In the genomic region with DNA sequence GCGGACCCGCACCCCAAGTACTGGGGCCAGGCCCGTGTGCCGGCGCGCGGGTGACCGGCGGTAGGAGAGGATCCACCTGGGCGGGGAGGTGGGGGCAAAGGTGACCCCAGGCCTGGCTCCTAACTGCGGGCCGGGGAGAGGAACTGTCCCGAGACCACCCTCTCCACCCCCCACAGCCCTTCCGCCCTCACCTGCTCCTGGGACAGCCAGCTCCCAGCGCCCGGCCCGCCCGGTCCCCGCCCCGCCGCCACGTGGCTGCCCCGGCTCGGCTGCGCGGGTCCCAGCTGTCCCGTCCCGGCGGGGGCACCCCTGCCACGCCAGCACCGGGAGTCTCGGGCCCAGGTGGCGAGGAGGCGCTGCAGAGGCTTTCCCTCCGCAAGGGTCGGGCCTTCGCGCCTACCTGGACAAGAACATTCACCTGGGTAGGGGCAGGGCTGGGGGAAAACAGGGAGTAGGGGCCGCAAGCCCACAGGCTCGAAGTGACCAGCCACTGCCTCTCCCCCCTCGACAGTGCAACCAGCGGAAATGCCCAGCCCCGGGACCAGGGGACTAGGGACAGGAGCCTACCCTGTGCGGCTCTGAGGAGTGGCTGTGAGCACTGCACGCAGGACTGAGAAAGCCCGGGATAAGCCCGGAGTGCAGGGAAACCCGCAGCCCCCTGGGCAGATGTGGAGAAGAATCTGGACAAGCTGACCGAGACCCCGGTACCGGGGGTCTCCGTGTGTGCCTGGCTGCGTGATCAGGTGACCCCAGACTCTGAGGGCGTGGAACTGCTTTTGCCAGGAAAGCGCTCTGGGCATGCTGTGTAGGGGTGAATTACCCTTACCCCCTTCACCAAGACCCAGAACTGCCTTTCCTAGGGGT, we compare ENCODE assay signal across 8 cellular contexts. TPM values are rescaled to one million over a fixed set of nuclear protein-coding genes. Genes with fewer than 3 reads are reported as not detected.
DNase-seq lines count a peak whose midpoint lies in the region; TF ChIP-seq lines count a peak whose summit lies in the region.

Gene SLC12A8 (minus strand): TSS at position 240 of the 864 bp plus-strand sequence. CDS start 1,399 bp downstream, outside the sequence.

- peaks cover 42 to 44% of the 10 kb centered on the region in 2 donors for H3K27me3 Mint-ChIP-seq in CD4-positive, alpha-beta memory T cell
- peaks cover 30% of the 10 kb centered on the region for H3K27me3 Mint-ChIP-seq in IgD-negative memory B cell
- H3K27me3 Mint-ChIP-seq in nephron progenitor cell (ENCODE audit: low read depth, poor library complexity), result peaks cover 57% of the 10 kb centered on the region
- H3K27me3 Mint-ChIP-seq in activated CD4-positive, alpha-beta memory T cell treated with anti-CD3 and anti-CD28 coated beads for 36 hours, result peaks cover 45% of the 10 kb centered on the region

- peaks cover 6% of the 10 kb centered on the region for H3K4me1 ChIP-seq in CD4-positive, alpha-beta memory T cell (ENCODE audit: insufficient read depth, low read length)
- H3K4me1 ChIP-seq in esophagus (ENCODE audit: control insufficient read depth in 2 of 2, insufficient read depth in 2 of 2, low read length in 1 of 2), result peaks cover 0 to 6% of the 10 kb centered on the region in 2 donors
- no peaks in the 10 kb centered on the region; the same call in 1 of the 2 replicates for H3K4me1 ChIP-seq in HAP-1

- DNase-seq in CD4-positive, alpha-beta memory T cell, result peak in 1 of 5 donors; percentile 3
- peak; percentile 51 for DNase-seq in nephron progenitor cell
- DNase-seq in NCI-H1694 (lab: John Stamatoyannopoulos, UW), result no peak
- no peak for DNase-seq in COLO829 (ENCODE audit: low spot score)
- DNase-seq in HAP-1 (ENCODE audit: low spot score in 2 of 2), result no peak
- DNase-seq in activated CD4-positive, alpha-beta memory T cell treated with anti-CD3 and anti-CD28 coated beads for 36 hours, result no peak

- no peak within 1 kb of the TSS for H3K27ac ChIP-seq in CD4-positive, alpha-beta memory T cell (ENCODE audit: low read depth, low read length)
- H3K27ac ChIP-seq in esophagus (ENCODE audit: low read depth in 2 of 2, low read length in 1 of 2), result no peak within 1 kb of the TSS

- H3K9me3 ChIP-seq in CD4-positive, alpha-beta memory T cell (ENCODE audit: control insufficient read depth in 1 of 2, low read length in 2 of 2), result no peaks in the 10 kb centered on the region
- H3K9me3 ChIP-seq in esophagus (ENCODE audit: control insufficient read depth in 2 of 2, insufficient read depth in 1 of 2, low read depth in 1 of 2, low read length in 1 of 2) (no peaks in the 10 kb centered on the region), HAP-1 (no peaks in the 10 kb centered on the region)

- in situ Hi-C loops in HAP-1 (cut with MboI; ENCODE audit: low sequenced_read_pairs), result no loop called here

- no peaks in the 10 kb centered on the region for H3K36me3 ChIP-seq in CD4-positive, alpha-beta memory T cell (ENCODE audit: insufficient read depth, low read length)
- no peaks in the 10 kb centered on the region for H3K36me3 ChIP-seq in esophagus (ENCODE audit: control insufficient read depth in 2 of 2, insufficient read depth in 2 of 2, low read length in 1 of 2)
- no peaks in the 10 kb centered on the region for H3K36me3 ChIP-seq in HAP-1 (replicated peaks)

- no peak for TF ChIP-seq CTCF in nephron progenitor cell (IDR thresholded peaks at IDR 0.05)

- intact Hi-C loops in CD4-positive, alpha-beta memory T cell (cut with micrococcal nuclease), result no loop called here
- intact Hi-C loops in activated CD4-positive, alpha-beta memory T cell treated with anti-CD3 and anti-CD28 coated beads for 36 hours (cut with micrococcal nuclease), result loop anchor here (5.0 kb wide), 1 partner anchor 55 kb away; no protein-coding TSS in a partner anchor

- POLR2A ChIA-PET in CD4-positive, alpha-beta memory T cell (lab: Charles Lee; ENCODE audit: partially characterized antibody), result no interaction called here
- POLR2A ChIA-PET in activated CD4-positive, alpha-beta memory T cell treated with anti-CD3 and anti-CD28 coated beads for 36 hours (lab: Charles Lee), result no interaction called here

- H3K4me3 ChIP-seq in CD4-positive, alpha-beta memory T cell (ENCODE audit: low read length in 2 of 2), result no peak within 1 kb of the TSS
- peak within 1 kb of the TSS; percentile 62 to 70 for H3K4me3 ChIP-seq in esophagus (ENCODE audit: low read depth in 1 of 2, low read length in 2 of 2)
- no peak within 1 kb of the TSS for H3K4me3 ChIP-seq in HAP-1

- no peaks in the 10 kb centered on the region for H3K9me3 Mint-ChIP-seq in CD4-positive, alpha-beta memory T cell
- H3K9me3 Mint-ChIP-seq in IgD-negative memory B cell, result no peaks in the 10 kb centered on the region
- H3K9me3 Mint-ChIP-seq in nephron progenitor cell, result no peaks in the 10 kb centered on the region
- no peaks in the 10 kb centered on the region for H3K9me3 Mint-ChIP-seq in activated CD4-positive, alpha-beta memory T cell treated with anti-CD3 and anti-CD28 coated beads for 36 hours

- WGBS in esophagus, 2 donors, result 8 to 11% methylated on average over 45 to 55 of the region's 55 CpGs

- peaks cover 19% of the 10 kb centered on the region for H3K27me3 ChIP-seq in CD4-positive, alpha-beta memory T cell (ENCODE audit: insufficient read depth, low read length)
- H3K27me3 ChIP-seq in esophagus (ENCODE audit: control insufficient read depth in 1 of 2, insufficient read depth in 2 of 2, low read length in 2 of 2) (peaks cover 0 to 3% of the 10 kb centered on the region in 2 donors), HAP-1 (ENCODE audit: low read depth) (no peaks in the 10 kb centered on the region)

- peaks cover 0 to 4% of the 10 kb centered on the region in 2 donors for H3K36me3 Mint-ChIP-seq in CD4-positive, alpha-beta memory T cell
- H3K36me3 Mint-ChIP-seq in IgD-negative memory B cell (peaks cover 2% of the 10 kb centered on the region), nephron progenitor cell (ENCODE audit: low read depth) (no peaks in the 10 kb centered on the region)
- peaks cover 2% of the 10 kb centered on the region for H3K36me3 Mint-ChIP-seq in activated CD4-positive, alpha-beta memory T cell treated with anti-CD3 and anti-CD28 coated beads for 36 hours

- no peak within 1 kb of the TSS for H3K27ac Mint-ChIP-seq in CD4-positive, alpha-beta memory T cell
- H3K27ac Mint-ChIP-seq in IgD-negative memory B cell (no peak within 1 kb of the TSS), nephron progenitor cell (no peak within 1 kb of the TSS)
- H3K27ac Mint-ChIP-seq in activated CD4-positive, alpha-beta memory T cell treated with anti-CD3 and anti-CD28 coated beads for 36 hours, result no peak within 1 kb of the TSS

- H3K4me3 Mint-ChIP-seq in CD4-positive, alpha-beta memory T cell, result peak within 1 kb of the TSS in 6 of 8 donors; percentile 14 to 70 (median 48)
- H3K4me3 Mint-ChIP-seq in IgD-negative memory B cell (peak within 1 kb of the TSS; percentile 1 to 78 (median 38)), nephron progenitor cell (peak within 1 kb of the TSS; percentile 84)
- no peak within 1 kb of the TSS for H3K4me3 Mint-ChIP-seq in activated CD4-positive, alpha-beta memory T cell treated with anti-CD3 and anti-CD28 coated beads for 36 hours

- H3K4me1 Mint-ChIP-seq in CD4-positive, alpha-beta memory T cell, result peaks cover 5 to 26% (median 9%) of the 10 kb centered on the region in 4 donors
- H3K4me1 Mint-ChIP-seq in IgD-negative memory B cell (peaks cover 4 to 15% (median 8%) of the 10 kb centered on the region in 3 donors), nephron progenitor cell (peaks cover 12% of the 10 kb centered on the region)
- H3K4me1 Mint-ChIP-seq in activated CD4-positive, alpha-beta memory T cell treated with anti-CD3 and anti-CD28 coated beads for 36 hours (ENCODE audit: low read depth), result peaks cover 16% of the 10 kb centered on the region

- CTCF ChIA-PET in CD4-positive, alpha-beta memory T cell (lab: Charles Lee; ENCODE audit: partially characterized antibody), result no interaction called here
- CTCF ChIA-PET in activated CD4-positive, alpha-beta memory T cell treated with anti-CD3 and anti-CD28 coated beads for 36 hours (lab: Charles Lee), result no interaction called here

RNA-seq across cellular contexts. Expression of gene SLC12A8, which starts in this region (rescaled TPM):
- not detected for total RNA-seq in CD4-positive, alpha-beta memory T cell
- polyA plus RNA-seq in CD4-positive, alpha-beta memory T cell, result not detected
- not detected for polyA plus RNA-seq in IgD-negative memory B cell
- polyA plus RNA-seq in esophagus, result 1 to 10 TPM; 2.7 TPM
- under 1 TPM; 0.48 to 1.00 TPM for total RNA-seq in activated CD4-positive, alpha-beta memory T cell treated with anti-CD3 and anti-CD28 coated beads for 36 hours

Comparison
In these comparisons a context has a peak if more than half of its experiments do, and no peak if none do; other contexts are left out.
1. H3K4me3 ChIP-seq: peak in esophagus (2 of 2); none in CD4-positive, alpha-beta memory T cell (0 of 2) and HAP-1 (single experiment).